Comparison of ENCODE assay signal across 12 cellular contexts in genomic region chr16:85291302-85292148, GRCh38.
DNase-seq lines count a peak whose midpoint lies in the region; ATAC-seq and TF ChIP-seq lines count a peak whose summit lies in the region.
"Had no signal": no experiment of that assay in that cellular context is flagged by ENCODE, and none has a peak within 500 bp of the region (broad histone marks: within the 10 kb centered on the region; RNA-seq: fewer than 3 reads in every experiment).

No MANE protein-coding gene starts in this region.

- H3K36me3 Mint-ChIP-seq in CD14-positive monocyte, result no peaks in the 10 kb centered on the region
- no peaks in the 10 kb centered on the region for H3K36me3 Mint-ChIP-seq in natural killer cell
- H3K36me3 Mint-ChIP-seq: stimulated activated naive B cell treated with anti-CD40 and anti-IgM and Interleukin-4, amounts not matched to agents 10 μg/mL and 1 μg/mL and 100 μg/mL, for 72 hours had no signal

- TF ChIP-seq CTCF in CD14-positive monocyte (IDR thresholded peaks at IDR 0.05), result no peak
- no peak for TF ChIP-seq CTCF in natural killer cell (IDR thresholded peaks at IDR 0.05)

- H3K27me3 Mint-ChIP-seq in CD14-positive monocyte (ENCODE audit: low read depth in 3 of 3) (peaks cover 3 to 8% (median 5%) of the 10 kb centered on the region in 3 donors), natural killer cell (ENCODE audit: low read depth in 2 of 2) (peaks cover 0 to 1% of the 10 kb centered on the region in 2 donors)

- ATAC-seq in Right ventricle myocardium superior (ENCODE audit: poor library complexity) (peak; percentile 72), natural killer cell (peak; percentile 50 to 76 (median 63)), HG02623 (IDR thresholded peaks at IDR 0.05; ENCODE audit: unreplicated experiment) (no peak), HG03108 (IDR thresholded peaks at IDR 0.05; ENCODE audit: unreplicated experiment) (no peak)

- intact Hi-C loops in CD14-positive monocyte (cut with micrococcal nuclease) (loop anchor here in 1 of 2 donors (10.0 kb wide), 1 partner anchor 423 kb away; no protein-coding TSS in a partner anchor), Right ventricle myocardium superior (cut with DNase I) (no loop called here), natural killer cell (cut with micrococcal nuclease) (no loop called here), posterior vena cava (cut with DNase I) (loop anchor here in 1 of 2 donors (10.0 kb wide), 1 partner anchor 313 kb away; no protein-coding TSS in a partner anchor)

- no peaks in the 10 kb centered on the region for H3K9me3 Mint-ChIP-seq in CD14-positive monocyte
- H3K9me3 Mint-ChIP-seq in natural killer cell, result no peaks in the 10 kb centered on the region
- H3K9me3 Mint-ChIP-seq: stimulated activated naive B cell treated with anti-CD40 and anti-IgM and Interleukin-4, amounts not matched to agents 10 μg/mL and 1 μg/mL and 100 μg/mL, for 72 hours had no signal

- peak overlapping the region in 1 of 2 donors; percentile 53 for H3K4me3 Mint-ChIP-seq in CD14-positive monocyte
- H3K4me3 Mint-ChIP-seq in natural killer cell, result no peak overlapping the region
- H3K4me3 Mint-ChIP-seq: stimulated activated naive B cell treated with anti-CD40 and anti-IgM and Interleukin-4, amounts not matched to agents 10 μg/mL and 1 μg/mL and 100 μg/mL, for 72 hours had no signal

- H3K27ac Mint-ChIP-seq in CD14-positive monocyte (peak overlapping the region in 5 of 7 donors; percentile 0 to 76 (median 52)), natural killer cell (peak overlapping the region in 1 of 2 donors; percentile 61)
- H3K27ac Mint-ChIP-seq: stimulated activated naive B cell treated with anti-CD40 and anti-IgM and Interleukin-4, amounts not matched to agents 10 μg/mL and 1 μg/mL and 100 μg/mL, for 72 hours had no signal

- H3K4me1 Mint-ChIP-seq in CD14-positive monocyte (peaks cover 23% of the 10 kb centered on the region), natural killer cell (peaks cover 0 to 6% of the 10 kb centered on the region in 2 donors)

- DNase-seq in CD14-positive monocyte (ENCODE audit: low spot score) (peak; percentile 75), SW480 (ENCODE audit: low spot score) (peak; percentile 44), Right ventricle myocardium superior (peak; percentile 80), natural killer cell (no peak), T-helper 9 cell (no peak), posterior vena cava (ENCODE audit: low spot score) (no peak)
- DNase-seq: effector CD8-positive, alpha-beta T cell; Kasumi-1; NCI-H774; stimulated activated naive B cell treated with anti-CD40 and anti-IgM and Interleukin-4, amounts not matched to agents 10 μg/mL and 1 μg/mL and 100 μg/mL, for 72 hours had no signal

Comparison
In these comparisons a context has a peak if more than half of its experiments do, and no peak if none do; other contexts are left out.
1. DNase-seq: peak in CD14-positive monocyte (single experiment), SW480 (single experiment) and Right ventricle myocardium superior (single experiment); none in natural killer cell (single experiment), T-helper 9 cell (single experiment) and posterior vena cava (single experiment).
2. ATAC-seq: peak in Right ventricle myocardium superior (single experiment) and natural killer cell (3 of 3); none in HG02623 (single experiment) and HG03108 (single experiment).